33 cellular contexts compared by ENCODE assay signal in genomic region chr6:166151798-166152197, GRCh38. TPM values are rescaled to one million over a fixed set of nuclear protein-coding genes. Genes with fewer than 3 reads are reported as not detected.
"Had no signal": no experiment of that assay in that cellular context is flagged by ENCODE, and none has a peak within 500 bp of the region (broad histone marks: within the 10 kb centered on the region; RNA-seq: fewer than 3 reads in every experiment).

No MANE protein-coding gene starts in this region.

- H3K4me3 ChIP-seq: MG63 had no signal

- DNase-seq: MG63, MM.1S, MV-4-11, NCI-H1048, NCI-H1092, NCI-H1092 treated with DMSO at 0.1 percent for 48 hours, NCI-H1417 treated with DMSO at 0.1 percent for 48 hours, NCI-H1436, NCI-H1436 treated with DMSO at 0.1 percent for 48 hours, NCI-H1694, NCI-H1694 treated with DMSO at 0.1 percent for 48 hours, NCI-H187, NCI-H187 treated with DMSO at 0.1 percent for 48 hours, NCI-H1930, NCI-H2029, NCI-H2029 treated with DMSO at 0.1 percent for 48 hours, NCI-H2081 treated with DMSO at 0.1 percent for 48 hours, NCI-H2107, NCI-H2171, NCI-H2171 treated with DMSO at 0.1 percent for 48 hours, NCI-H2227 treated with DMSO at 0.1 percent for 48 hours, NCI-H226, NCI-H345, NCI-H446, NCI-H446 treated with DMSO at 0.1 percent for 48 hours, NCI-H510A, NCI-H510A treated with DMSO at 0.1 percent for 48 hours, NCI-H524, NCI-H524 treated with DMSO at 0.1 percent for 48 hours, NCI-H526 had no signal

- H3K27me3 ChIP-seq: MG63 had no signal

- H3K36me3 ChIP-seq: MG63 had no signal

RNA-seq across cellular contexts. Expression of gene TBXT, which starts 15.9 kb away (rescaled TPM):
- total RNA-seq: LHCN-M2, M059J, MCF 10A had no signal
